8 cellular contexts compared by ENCODE assay signal in genomic region chr19:57389730-57390598, GRCh38. TPM values are rescaled to one million over a fixed set of nuclear protein-coding genes. Genes with fewer than 3 reads are reported as not detected.
DNase-seq lines count a peak whose midpoint lies in the region; ATAC-seq and TF ChIP-seq lines count a peak whose summit lies in the region.

Gene ZNF548, plus strand, starts transcription at chr19:57389854. Its CDS starts 246 bp downstream, at chr19:57390100.

- ATAC-seq in HG03442 (IDR thresholded peaks at IDR 0.05; ENCODE audit: unreplicated experiment) = peak; percentile 93

- POLR2A ChIA-PET in BJ (lab: Charles Lee) = interaction anchor here (0.9 kb wide), 1 partner anchor 27 kb away, joined by 3 read pairs; no protein-coding TSS in a partner anchor

- H3K27ac ChIP-seq in cingulate gyrus (ENCODE audit: low read depth, low read length) = peak within 1 kb of the TSS; percentile 86

- DNase-seq in BJ (ENCODE audit: low read depth) (peak; percentile 96), GM19238 (ENCODE audit: insufficient read length, low spot score) (peak; percentile 81), NCI-H524 treated with DMSO at 0.1 percent for 48 hours (lab: John Stamatoyannopoulos, UW) (peak; percentile 94), kidney tubule cell (ENCODE audit: low spot score) (peak; percentile 97)
- DNase-seq in activated CD4-positive, alpha-beta T cell treated with anti-CD3 and anti-CD28 coated beads for 4 hours = peak; percentile 94 to 95
- peak; percentile 88 to 96 (median 92) for DNase-seq in stimulated activated CD4-positive, alpha-beta T cell treated with anti-CD3 and anti-CD28 coated beads, Interleukin-1b, Interleukin-23, amount 100 ng/mL, for 24 hours (ENCODE audit: low read depth in 4 of 4, low spot score in 1 of 4)

- H3K36me3 ChIP-seq in BJ (ENCODE audit: control insufficient read depth, insufficient read depth, low read length) = peaks cover 4% of the 10 kb centered on the region

- H3K4me3 ChIP-seq in BJ (ENCODE audit: low read depth, low read length) = peak within 1 kb of the TSS; percentile 91

- H3K27me3 ChIP-seq in BJ (ENCODE audit: control insufficient read depth, insufficient read depth, low read length) = no peaks in the 10 kb centered on the region

- CTCF ChIA-PET in BJ (lab: Yijun Ruan, JAX) = interaction anchor here (1.2 kb wide), 1 partner anchor 16 kb away, joined by 3 read pairs; no protein-coding TSS in a partner anchor

- peak; percentile 25; the same call in 1 of the 2 replicates for TF ChIP-seq CTCF in BJ (IDR thresholded peaks at IDR 0.05; ENCODE audit: insufficient read depth, low read depth, low read length)

RNA-seq across cellular contexts. Expression of gene ZNF548, which starts in this region (rescaled TPM):
- 12.7 and 13.3 TPM in 2 replicates for polyA plus RNA-seq in BJ (2011; rRNA removed)
- polyA minus RNA-seq in BJ (2011; rRNA and poly(A)+ RNA removed) = 27.4 and 30.0 TPM in 2 replicates

Comparison
In these comparisons a context has a peak if more than half of its experiments do, and no peak if none do; other contexts are left out.
1. Peak in every context shown above with its lines: DNase-seq, ATAC-seq, H3K4me3 ChIP-seq and H3K27ac ChIP-seq.